ENCODE assay signal across 9 cellular contexts in the genomic region with DNA sequence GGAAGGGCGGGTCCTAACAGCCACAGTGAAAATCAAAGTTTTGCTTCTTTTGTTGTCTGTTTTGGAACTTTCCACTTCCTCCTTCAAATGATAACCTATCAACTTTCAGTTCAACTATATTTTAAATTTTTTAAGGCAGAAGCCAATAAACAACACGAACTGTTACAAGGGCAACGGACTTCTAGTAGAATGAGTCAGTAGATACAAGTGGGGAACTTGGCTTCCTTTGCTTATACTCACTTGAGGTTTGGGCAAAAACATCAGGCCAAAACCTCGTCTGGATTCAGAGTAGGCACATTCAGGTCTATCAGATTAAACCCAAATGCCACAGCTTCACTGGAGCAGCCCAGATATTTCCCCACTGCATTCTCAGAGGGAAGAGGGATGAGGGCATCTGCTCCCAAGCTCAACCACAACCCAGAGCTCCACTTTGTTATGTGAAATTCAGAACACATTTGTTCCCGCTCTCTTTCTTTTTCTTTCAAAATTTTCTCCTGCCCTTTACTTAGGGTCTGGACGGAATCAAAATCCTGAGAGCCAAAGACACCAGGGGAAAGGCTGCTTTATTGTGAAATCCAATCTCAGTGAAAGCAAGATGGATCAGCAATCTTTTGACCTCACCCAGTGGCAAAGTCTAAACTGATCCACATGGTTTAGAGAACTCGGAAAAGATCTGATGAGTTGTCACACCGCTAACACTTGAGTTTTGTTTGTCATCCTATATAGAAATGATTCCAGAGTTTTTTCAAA.
DNase-seq lines count a peak whose midpoint lies in the region; ATAC-seq and TF ChIP-seq lines count a peak whose summit lies in the region.
"Had no signal": no experiment of that assay in that cellular context is flagged by ENCODE, and none has a peak within 500 bp of the region (broad histone marks: within the 10 kb centered on the region; RNA-seq: fewer than 3 reads in every experiment).

No MANE protein-coding gene starts in this region.

- peaks cover 27% of the 10 kb centered on the region for H3K4me1 Mint-ChIP-seq in activated CD4-positive, alpha-beta T cell treated with anti-CD3 and anti-CD28 coated beads for 36 hours
- peaks cover 10% of the 10 kb centered on the region for H3K4me1 Mint-ChIP-seq in progenitor cell of endocrine pancreas (ENCODE audit: low read depth)

- no peaks in the 10 kb centered on the region for H3K9me2 ChIP-seq in OCI-LY7 (ENCODE audit: insufficient read depth, low read length)

- H3K9me3 ChIP-seq in OCI-LY7 (ENCODE audit: low read length): no peaks in the 10 kb centered on the region
- H3K9me3 ChIP-seq in stomach: no peaks in the 10 kb centered on the region
- H3K9me3 ChIP-seq in ascending aorta: no peaks in the 10 kb centered on the region

- ATAC-seq in activated CD4-positive, alpha-beta T cell treated with anti-CD3 and anti-CD28 coated beads for 36 hours: peak; percentile 88
- ATAC-seq in GM19467 (IDR thresholded peaks at IDR 0.05; ENCODE audit: unreplicated experiment): no peak

- no peak for TF ChIP-seq CTCF in OCI-LY7 (conservative IDR thresholded peaks at IDR 0.05; ENCODE audit: low read length)
- no peak for TF ChIP-seq CTCF in stomach (IDR thresholded peaks at IDR 0.05)
- TF ChIP-seq CTCF in ascending aorta (IDR thresholded peaks at IDR 0.05): no peak
- TF ChIP-seq CTCF in progenitor cell of endocrine pancreas (IDR thresholded peaks at IDR 0.05; ENCODE audit: unreplicated experiment): no peak

- POLR2A ChIA-PET in activated CD4-positive, alpha-beta T cell treated with anti-CD3 and anti-CD28 coated beads for 36 hours (lab: Charles Lee): no interaction called here
- POLR2A ChIA-PET in OCI-LY7 (lab: Charles Lee): interaction anchor here (1.0 to 1.5 kb wide), 2 partner anchors 8 to 22 kb away, joined by 4 read pairs; no protein-coding TSS in a partner anchor

- DNase-seq in activated CD4-positive, alpha-beta T cell treated with anti-CD3 and anti-CD28 coated beads for 36 hours: peak; percentile 10
- DNase-seq in activated CD4-positive, alpha-beta T cell treated with anti-CD3 and anti-CD28 coated beads for 48 hours: no peak
- peak; percentile 15 for DNase-seq in OCI-LY7 (ENCODE audit: low spot score)
- peak; percentile 62 for DNase-seq in fibroblast of the conjunctiva (ENCODE audit: low read depth)
- no peak for DNase-seq in stomach
- no peak for DNase-seq in ascending aorta (ENCODE audit: low spot score in 2 of 2)
- DNase-seq in progenitor cell of endocrine pancreas (ENCODE audit: low spot score, unreplicated experiment): no peak

- no peaks in the 10 kb centered on the region for H3K79me2 ChIP-seq in OCI-LY7 (ENCODE audit: insufficient read depth, low read depth, low read length)

- WGBS in stomach, 5 donors: 64 to 71% (median 68%) methylated on average over 8 of the region's 8 CpGs

- H3K27ac ChIP-seq in OCI-LY7 (ENCODE audit: low read depth, low read length, poor library complexity, severe bottlenecking) (no peak overlapping the region), stomach (peak overlapping the region in 3 of 5 donors; percentile 25 to 59 (median 40)), ascending aorta (peak overlapping the region in 1 of 2 donors; percentile 5)
- H3K27ac ChIP-seq: C4-2B had no signal

- H2AFZ ChIP-seq in OCI-LY7 (ENCODE audit: low read length): 0 out of 2 replicates have a peak overlapping the region, but pooled peaks have one; percentile 30

- no peaks in the 10 kb centered on the region for H3K27me3 ChIP-seq in stomach
- no peaks in the 10 kb centered on the region for H3K27me3 ChIP-seq in ascending aorta

- H3K4me2 ChIP-seq in OCI-LY7 (ENCODE audit: low read length): no peak overlapping the region

- no TSS peak for BruUV-seq in OCI-LY7 (replicated peaks; lab: Mats Ljungman, UMichigan)

- no peak for TF ChIP-seq EP300 in stomach (IDR thresholded peaks at IDR 0.05)

- no peaks in the 10 kb centered on the region for H3K27me3 Mint-ChIP-seq in activated CD4-positive, alpha-beta T cell treated with anti-CD3 and anti-CD28 coated beads for 36 hours
- H3K27me3 Mint-ChIP-seq in progenitor cell of endocrine pancreas: no peaks in the 10 kb centered on the region

- peak overlapping the region; percentile 85 for H3K27ac Mint-ChIP-seq in activated CD4-positive, alpha-beta T cell treated with anti-CD3 and anti-CD28 coated beads for 36 hours
- H3K27ac Mint-ChIP-seq in progenitor cell of endocrine pancreas: no peak overlapping the region

- H3K4me1 ChIP-seq in OCI-LY7 (ENCODE audit: insufficient read depth, low read length, poor library complexity, severe bottlenecking): peaks cover 8% of the 10 kb centered on the region
- H3K4me1 ChIP-seq in stomach: peaks cover 0 to 5% (median 0%) of the 10 kb centered on the region in 4 donors
- no peaks in the 10 kb centered on the region for H3K4me1 ChIP-seq in ascending aorta

- peaks cover 2% of the 10 kb centered on the region for H3K9me3 Mint-ChIP-seq in activated CD4-positive, alpha-beta T cell treated with anti-CD3 and anti-CD28 coated beads for 36 hours (ENCODE audit: low read depth)
- H3K9me3 Mint-ChIP-seq in progenitor cell of endocrine pancreas (ENCODE audit: low read depth): no peaks in the 10 kb centered on the region

- CTCF ChIA-PET in activated CD4-positive, alpha-beta T cell treated with anti-CD3 and anti-CD28 coated beads for 36 hours (lab: Charles Lee): interaction anchor here (0.6 kb wide), 2 partner anchors 240 to 318 kb away, joined by 3 read pairs; no protein-coding TSS in a partner anchor
- CTCF ChIA-PET in OCI-LY7 (lab: Charles Lee; ENCODE audit: unreplicated experiment): no interaction called here

- H3K36me3 Mint-ChIP-seq in activated CD4-positive, alpha-beta T cell treated with anti-CD3 and anti-CD28 coated beads for 36 hours (ENCODE audit: low read depth): peaks cover 5% of the 10 kb centered on the region
- no peaks in the 10 kb centered on the region for H3K36me3 Mint-ChIP-seq in progenitor cell of endocrine pancreas (ENCODE audit: insufficient read depth)

- H3K36me3 ChIP-seq in OCI-LY7 (ENCODE audit: insufficient read depth, low read length): no peaks in the 10 kb centered on the region
- H3K36me3 ChIP-seq in stomach: no peaks in the 10 kb centered on the region
- H3K36me3 ChIP-seq in ascending aorta: no peaks in the 10 kb centered on the region

- H4K20me1 ChIP-seq in OCI-LY7 (ENCODE audit: insufficient read depth, low read length): no peaks in the 10 kb centered on the region

- no peak overlapping the region for H3K4me3 Mint-ChIP-seq in activated CD4-positive, alpha-beta T cell treated with anti-CD3 and anti-CD28 coated beads for 36 hours
- no peak overlapping the region for H3K4me3 Mint-ChIP-seq in progenitor cell of endocrine pancreas (ENCODE audit: low read depth)

- no peak for TF ChIP-seq POLR2A in stomach (IDR thresholded peaks at IDR 0.05)

- H3K4me3 ChIP-seq in OCI-LY7 (ENCODE audit: low read depth, low read length, poor library complexity, severe bottlenecking): no peak overlapping the region
- H3K4me3 ChIP-seq in stomach: no peak overlapping the region
- H3K4me3 ChIP-seq in ascending aorta: no peak overlapping the region

- intact Hi-C loops in activated CD4-positive, alpha-beta T cell treated with anti-CD3 and anti-CD28 coated beads for 36 hours (cut with DNase I, micrococcal nuclease): loop anchor here in 1 of 2 experiments (5.0 kb wide), 1 partner anchor 274 kb away; no protein-coding TSS in a partner anchor
- intact Hi-C loops in OCI-LY7 (cut with micrococcal nuclease; ENCODE audit: unreplicated experiment): no loop called here
- intact Hi-C loops in stomach (cut with DNase I; ENCODE audit: low total_unique reads): no loop called here
- intact Hi-C loops in ascending aorta (cut with DNase I): no loop called here

Comparison
In these comparisons a context has a peak if more than half of its experiments do, and no peak if none do; other contexts are left out.
1. DNase-seq: peak in activated CD4-positive, alpha-beta T cell treated with anti-CD3 and anti-CD28 coated beads for 36 hours (single experiment), OCI-LY7 (single experiment) and fibroblast of the conjunctiva (single experiment); none in activated CD4-positive, alpha-beta T cell treated with anti-CD3 and anti-CD28 coated beads for 48 hours (single experiment), stomach (single experiment), ascending aorta (0 of 2) and progenitor cell of endocrine pancreas (single experiment).